17 cellular contexts compared by ENCODE assay signal in the genomic region with DNA sequence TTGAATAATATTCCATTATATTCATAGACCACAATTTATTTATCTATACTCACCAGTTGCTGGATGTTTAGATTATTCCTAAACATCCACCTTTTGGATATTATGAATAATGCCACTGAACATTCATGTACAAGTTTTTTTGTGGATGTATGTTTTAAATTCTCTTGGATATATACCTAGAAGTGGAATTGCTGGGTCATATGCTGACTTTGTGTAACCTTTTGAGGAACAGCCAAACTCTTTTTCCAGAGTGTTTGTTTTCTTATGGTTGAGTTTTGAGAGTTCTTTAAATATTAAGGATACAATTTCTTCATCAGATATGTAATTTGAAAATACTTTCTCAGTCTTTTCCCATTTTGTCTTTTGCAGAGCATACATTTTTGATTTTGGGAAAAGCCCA. TPM values are rescaled to one million over a fixed set of nuclear protein-coding genes. Genes with fewer than 3 reads are reported as not detected.
DNase-seq lines count a peak whose midpoint lies in the region; ATAC-seq and TF ChIP-seq lines count a peak whose summit lies in the region.
"Had no signal": no experiment of that assay in that cellular context is flagged by ENCODE, and none has a peak within 500 bp of the region (broad histone marks: within the 10 kb centered on the region; RNA-seq: fewer than 3 reads in every experiment).

No MANE protein-coding gene starts in this region.

- H3K4me2 ChIP-seq in SK-N-SH = peak overlapping the region; percentile 96; the same call in 1 of the 2 replicates

- H3K27ac Mint-ChIP-seq in HFFc6 = 0 out of 2 replicates have a peak overlapping the region, but pooled peaks have one; percentile 19
- H3K27ac Mint-ChIP-seq in activated T-helper 1 cell treated with anti-CD3 and anti-CD28 coated beads, Interleukin-12 subunit alpha, Interleukin-12 subunit beta, Interleukin-2, Interleukin-4 antibody, amounts not matched to agents 30 ng/mL and 10 ng/mL and 1 ng/mL, durations not matched to agents 14 hours and 24 hours and 36 hours = no peak overlapping the region
- peak overlapping the region in 3 of 9 donors; percentile 33 to 87 (median 49) for H3K27ac Mint-ChIP-seq in naive thymus-derived CD4-positive, alpha-beta T cell

- peaks cover 24% of the 10 kb centered on the region for H3F3A ChIP-seq in SK-N-SH (replicated peaks; ENCODE audit: insufficient read depth)

- no peaks in the 10 kb centered on the region for H3K9me2 ChIP-seq in SK-N-SH

- no peaks in the 10 kb centered on the region for H3K9me3 Mint-ChIP-seq in HFFc6
- H3K9me3 Mint-ChIP-seq in activated T-helper 1 cell treated with anti-CD3 and anti-CD28 coated beads, Interleukin-12 subunit alpha, Interleukin-12 subunit beta, Interleukin-2, Interleukin-4 antibody, amounts not matched to agents 30 ng/mL and 10 ng/mL and 1 ng/mL, durations not matched to agents 14 hours and 24 hours and 36 hours = no peaks in the 10 kb centered on the region
- H3K9me3 Mint-ChIP-seq in naive thymus-derived CD4-positive, alpha-beta T cell = no peaks in the 10 kb centered on the region

- H3K4me3 ChIP-seq in SK-N-SH (ENCODE audit: low read depth in 2 of 2, low read length in 1 of 2) (no peak overlapping the region), upper lobe of right lung (no peak overlapping the region)
- H3K4me3 ChIP-seq in naive thymus-derived CD4-positive, alpha-beta T cell (ENCODE audit: low read length) = no peak overlapping the region

- no peak overlapping the region for H3K27ac ChIP-seq in SK-N-SH (ENCODE audit: low read depth in 2 of 2, low read length in 1 of 2)
- H3K27ac ChIP-seq in naive thymus-derived CD4-positive, alpha-beta T cell (ENCODE audit: low read depth, low read length) = no peak overlapping the region
- H3K27ac ChIP-seq in upper lobe of right lung = no peak overlapping the region
- H3K27ac ChIP-seq: 22Rv1, thoracic aorta had no signal

- H3K4me1 ChIP-seq in SK-N-SH (ENCODE audit: control insufficient read depth in 1 of 2, insufficient read depth in 2 of 2, low read depth in 1 of 2, low read length in 1 of 2) = peaks cover 4 to 21% of the 10 kb centered on the region in 2 experiments; a peak in 3 of 4 replicates
- peaks cover 5 to 17% of the 10 kb centered on the region in 2 donors for H3K4me1 ChIP-seq in naive thymus-derived CD4-positive, alpha-beta T cell (ENCODE audit: control insufficient read depth in 2 of 2, insufficient read depth in 2 of 2, low read length in 2 of 2)
- H3K4me1 ChIP-seq in upper lobe of right lung = peaks cover 13% of the 10 kb centered on the region

- peaks cover 2% of the 10 kb centered on the region; the same call in 1 of the 2 replicates for H3K27me3 Mint-ChIP-seq in HFFc6 (ENCODE audit: insufficient read depth)
- peaks cover 9% of the 10 kb centered on the region for H3K27me3 Mint-ChIP-seq in activated T-helper 1 cell treated with anti-CD3 and anti-CD28 coated beads, Interleukin-12 subunit alpha, Interleukin-12 subunit beta, Interleukin-2, Interleukin-4 antibody, amounts not matched to agents 30 ng/mL and 10 ng/mL and 1 ng/mL, durations not matched to agents 14 hours and 24 hours and 36 hours (ENCODE audit: insufficient read depth)
- peaks cover 0 to 17% (median 0%) of the 10 kb centered on the region in 5 donors for H3K27me3 Mint-ChIP-seq in naive thymus-derived CD4-positive, alpha-beta T cell

- no peak for TF ChIP-seq EP300 in SK-N-SH (IDR thresholded peaks at IDR 0.05; ENCODE audit: borderline replicate concordance in 1 of 2, low read depth in 1 of 2, low read length in 1 of 2)

- H4K20me1 ChIP-seq in SK-N-SH (ENCODE audit: insufficient read depth) = peaks cover 6% of the 10 kb centered on the region; the same call in 1 of the 2 replicates

- no peaks in the 10 kb centered on the region for H3K27me3 ChIP-seq in SK-N-SH (ENCODE audit: insufficient read depth)
- no peaks in the 10 kb centered on the region for H3K27me3 ChIP-seq in naive thymus-derived CD4-positive, alpha-beta T cell (ENCODE audit: control insufficient read depth in 2 of 2, insufficient read depth in 2 of 2, low read length in 2 of 2)
- H3K27me3 ChIP-seq in upper lobe of right lung = no peaks in the 10 kb centered on the region

- intact Hi-C loops in activated T-helper 1 cell treated with anti-CD3 and anti-CD28 coated beads, Interleukin-12 subunit alpha, Interleukin-12 subunit beta, Interleukin-2, Interleukin-4 antibody, amounts not matched to agents 30 ng/mL and 10 ng/mL and 1 ng/mL, durations not matched to agents 14 hours and 24 hours and 36 hours (cut with micrococcal nuclease) = no loop called here
- intact Hi-C loops in naive thymus-derived CD4-positive, alpha-beta T cell (cut with micrococcal nuclease) = loop anchor here in 1 of 2 donors (10.0 kb wide), 1 partner anchor 75 kb away; no protein-coding TSS in a partner anchor
- intact Hi-C loops in upper lobe of right lung (cut with DNase I) = no loop called here

- no peak for TF ChIP-seq RAD21 in SK-N-SH (IDR thresholded peaks at IDR 0.05; ENCODE audit: low read length)

- H3K4me3 Mint-ChIP-seq in HFFc6 = peak overlapping the region; percentile 98
- peak overlapping the region; percentile 95 for H3K4me3 Mint-ChIP-seq in activated T-helper 1 cell treated with anti-CD3 and anti-CD28 coated beads, Interleukin-12 subunit alpha, Interleukin-12 subunit beta, Interleukin-2, Interleukin-4 antibody, amounts not matched to agents 30 ng/mL and 10 ng/mL and 1 ng/mL, durations not matched to agents 14 hours and 24 hours and 36 hours
- peak overlapping the region in 9 of 10 donors; percentile 63 to 98 (median 83) for H3K4me3 Mint-ChIP-seq in naive thymus-derived CD4-positive, alpha-beta T cell

- DNase-seq in SK-N-SH (no peak), HFFc6 (no peak), COLO668 (lab: John Stamatoyannopoulos, UW; ENCODE audit: unreplicated experiment) (no peak), NK-92 (lab: John Stamatoyannopoulos, UW; ENCODE audit: unreplicated experiment) (no peak), upper lobe of right lung (no peak)
- DNase-seq in activated T-helper 1 cell treated with anti-CD3 and anti-CD28 coated beads, Interleukin-12 subunit alpha, Interleukin-12 subunit beta, Interleukin-2, Interleukin-4 antibody, amounts not matched to agents 30 ng/mL and 10 ng/mL and 1 ng/mL, durations not matched to agents 14 hours and 24 hours and 36 hours (ENCODE audit: low spot score) = no peak
- no peak for DNase-seq in naive thymus-derived CD4-positive, alpha-beta T cell
- DNase-seq: activated CD4-positive, alpha-beta T cell treated with anti-CD3 and anti-CD28 coated beads, Interleukin-2, amount 50 U/mL, for 1 hour; amygdala; dermis blood vessel endothelial cell; DMS153; foreskin fibroblast; NCI-H187; NCI-H774 had no signal

- H3K9me3 ChIP-seq in SK-N-SH (no peaks in the 10 kb centered on the region), upper lobe of right lung (no peaks in the 10 kb centered on the region)
- H3K9me3 ChIP-seq in naive thymus-derived CD4-positive, alpha-beta T cell (ENCODE audit: control insufficient read depth in 2 of 3, low read length in 3 of 3) = no peaks in the 10 kb centered on the region
- H3K9me3 ChIP-seq: thoracic aorta had no signal

- H3K36me3 ChIP-seq in SK-N-SH (replicated peaks in 1 of 2; ENCODE audit: control insufficient read depth in 1 of 2, insufficient read depth in 2 of 2, low read length in 1 of 2) (no peaks in the 10 kb centered on the region), upper lobe of right lung (no peaks in the 10 kb centered on the region)
- H3K36me3 ChIP-seq in naive thymus-derived CD4-positive, alpha-beta T cell (ENCODE audit: control insufficient read depth in 2 of 3, insufficient read depth in 3 of 3, low read length in 3 of 3) = peaks cover 0 to 4% (median 0%) of the 10 kb centered on the region in 3 experiments
- H3K36me3 ChIP-seq: thoracic aorta had no signal

- peaks cover 48% of the 10 kb centered on the region for H3K4me1 Mint-ChIP-seq in HFFc6 (ENCODE audit: low read depth)
- H3K4me1 Mint-ChIP-seq in activated T-helper 1 cell treated with anti-CD3 and anti-CD28 coated beads, Interleukin-12 subunit alpha, Interleukin-12 subunit beta, Interleukin-2, Interleukin-4 antibody, amounts not matched to agents 30 ng/mL and 10 ng/mL and 1 ng/mL, durations not matched to agents 14 hours and 24 hours and 36 hours (ENCODE audit: low read depth) = peaks cover 38% of the 10 kb centered on the region
- peaks cover 12 to 47% (median 35%) of the 10 kb centered on the region in 7 donors for H3K4me1 Mint-ChIP-seq in naive thymus-derived CD4-positive, alpha-beta T cell

- H3K79me2 ChIP-seq in SK-N-SH (ENCODE audit: insufficient read depth) = peaks cover 72% of the 10 kb centered on the region

- POLR2A ChIA-PET in SK-N-SH (lab: Yijun Ruan, JAX) = no interaction called here
- POLR2A ChIA-PET in naive thymus-derived CD4-positive, alpha-beta T cell (lab: Charles Lee) = no interaction called here

- CTCF ChIA-PET in SK-N-SH (lab: Yijun Ruan, JAX) = no interaction called here
- CTCF ChIA-PET in naive thymus-derived CD4-positive, alpha-beta T cell (lab: Charles Lee) = no interaction called here

- H3K36me3 Mint-ChIP-seq in HFFc6 (ENCODE audit: low read depth) = no peaks in the 10 kb centered on the region
- H3K36me3 Mint-ChIP-seq in activated T-helper 1 cell treated with anti-CD3 and anti-CD28 coated beads, Interleukin-12 subunit alpha, Interleukin-12 subunit beta, Interleukin-2, Interleukin-4 antibody, amounts not matched to agents 30 ng/mL and 10 ng/mL and 1 ng/mL, durations not matched to agents 14 hours and 24 hours and 36 hours (ENCODE audit: low read depth) = peaks cover 2% of the 10 kb centered on the region
- H3K36me3 Mint-ChIP-seq in naive thymus-derived CD4-positive, alpha-beta T cell = peaks cover 0 to 12% (median 5%) of the 10 kb centered on the region in 5 donors

- H3K9ac ChIP-seq in SK-N-SH = no peak overlapping the region

- no peak for ATAC-seq in SK-N-SH treated with all-trans-retinoic acid at 6 μM for 48 hours
- no peak for ATAC-seq in naive thymus-derived CD4-positive, alpha-beta T cell
- ATAC-seq in upper lobe of right lung = no peak

- TF ChIP-seq CTCF in SK-N-SH (IDR thresholded peaks at IDR 0.05) (no peak), HFFc6 (IDR thresholded peaks at IDR 0.05) (no peak), upper lobe of right lung (IDR thresholded peaks at IDR 0.05) (no peak)

- H2AFZ ChIP-seq in SK-N-SH (ENCODE audit: low read depth) = no peak overlapping the region

TF ChIP-seq in SK-N-SH, 30 proteins besides CTCF, POLR2A, EP300 and RAD21 (continues in another document):
- no peak for TF ChIP-seq GATA2 (CRISPR knock-in tag; IDR thresholded peaks at IDR 0.05)

TF ChIP-seq in SK-N-SH treated with all-trans-retinoic acid at 6 μM for 48 hours, 23 proteins besides CTCF, POLR2A, EP300 and RAD21 (continues in another document):
- no peak for TF ChIP-seq TCF4 (CRISPR knock-in tag; IDR thresholded peaks at IDR 0.05; ENCODE audit: borderline replicate concordance)

RNA-seq across cellular contexts. Expression of a gene that starts 2.7 kb away (rescaled TPM):
- polyA plus RNA-seq in SK-N-SH (2012; rRNA removed) = 6.0 and 9.7 TPM in 2 replicates
- 5.0 and 5.6 TPM in 2 replicates for polyA plus RNA-seq in SK-N-SH (2012; cell fraction: cytosol; rRNA removed)
- 17.5 and 47.9 TPM in 2 replicates for polyA plus RNA-seq in SK-N-SH (2012; cell fraction: nucleus; rRNA removed)
- total RNA-seq in HFFc6 (2021; fragmentation: NEBNext Ultra II Directional; extraction: Animal tissue kit (Norgen Biotek cat#: 25700)) = 10 to 100 TPM; 10.6 to 13.9 (median 13.2) TPM
- 43.7 and 44.2 TPM in 2 replicates for total RNA-seq in activated T-helper 1 cell treated with anti-CD3 and anti-CD28 coated beads, Interleukin-12 subunit alpha, Interleukin-12 subunit beta, Interleukin-2, Interleukin-4 antibody, amounts not matched to agents 30 ng/mL and 10 ng/mL and 1 ng/mL, durations not matched to agents 14 hours and 24 hours and 36 hours
- 10 to 100 TPM; 37.1 to 52.8 (median 42.6) TPM for total RNA-seq in naive thymus-derived CD4-positive, alpha-beta T cell
- 1 to 10 TPM; 3.0 to 4.0 TPM for polyA plus RNA-seq in naive thymus-derived CD4-positive, alpha-beta T cell
- 44.0 TPM for total RNA-seq in upper lobe of right lung
